Comparison of ENCODE assay signal across 1 cellular context in genomic region chr6:44245912-44246662, GRCh38.
TF ChIP-seq lines count a peak whose summit lies in the region.

No MANE protein-coding gene starts in this region.

TF ChIP-seq in HepG2, 621 proteins besides CTCF, POLR2A, EP300 and RAD21 (continues in another document):
- TF ChIP-seq JARID2 (CRISPR knock-in tag; IDR thresholded peaks at IDR 0.05; ENCODE audit: insufficient replicate concordance): peak; percentile 35
- peak; percentile 78 for TF ChIP-seq ZNF746 (CRISPR knock-in tag; IDR thresholded peaks at IDR 0.05)
- TF ChIP-seq ZNF17 (CRISPR knock-in tag; IDR thresholded peaks at IDR 0.05): no peak
- no peak for TF ChIP-seq PLSCR1 (CRISPR knock-in tag; IDR thresholded peaks at IDR 0.05; ENCODE audit: borderline replicate concordance)
- peak; percentile 95 for TF ChIP-seq ZGPAT (CRISPR knock-in tag; IDR thresholded peaks at IDR 0.05)
- peak; percentile 86 for TF ChIP-seq SNAI1 (CRISPR knock-in tag; IDR thresholded peaks at IDR 0.05; ENCODE audit: borderline replicate concordance)
- no peak; the same call in 1 of the 2 replicates for TF ChIP-seq ZNF589 (CRISPR knock-in tag; conservative IDR thresholded peaks at IDR 0.05)
- TF ChIP-seq SATB2 (CRISPR knock-in tag; IDR thresholded peaks at IDR 0.05): peak; percentile 23; the same call in 1 of the 2 replicates
- TF ChIP-seq ESRRA (CRISPR knock-in tag; IDR thresholded peaks at IDR 0.05; ENCODE audit: low read depth): no peak; the same call in 1 of the 2 replicates
- TF ChIP-seq ZNF20 (CRISPR knock-in tag; IDR thresholded peaks at IDR 0.05): 0 out of 2 replicates have a peak, but pooled peaks have one; percentile 85
- TF ChIP-seq CREB1 (IDR thresholded peaks at IDR 0.05): peak; percentile 66
- no peak for TF ChIP-seq CREB1 (CRISPR knock-in tag; IDR thresholded peaks at IDR 0.05)
- peak; percentile 74; the same call in 1 of the 2 replicates for TF ChIP-seq ZNF777 (CRISPR knock-in tag; IDR thresholded peaks at IDR 0.05)
- TF ChIP-seq DR1 (CRISPR knock-in tag; IDR thresholded peaks at IDR 0.05): no peak
- TF ChIP-seq ZNF446 (CRISPR knock-in tag; IDR thresholded peaks at IDR 0.05): no peak
- no peak for TF ChIP-seq MEIS1 (CRISPR knock-in tag; IDR thresholded peaks at IDR 0.05; ENCODE audit: borderline replicate concordance)
- TF ChIP-seq GTF2F1 (IDR thresholded peaks at IDR 0.05; ENCODE audit: low read length): peak; percentile 49; the same call in 1 of the 2 replicates
- no peak for TF ChIP-seq ZNF367 (CRISPR knock-in tag; IDR thresholded peaks at IDR 0.05; ENCODE audit: borderline replicate concordance)
- TF ChIP-seq IKZF1 (IDR thresholded peaks at IDR 0.05): no peak
- TF ChIP-seq LRRFIP1 (CRISPR knock-in tag; conservative IDR thresholded peaks at IDR 0.05): no peak
- no peak for TF ChIP-seq PAX8 (CRISPR knock-in tag; IDR thresholded peaks at IDR 0.05; ENCODE audit: borderline replicate concordance)
- no peak for TF ChIP-seq ATF7 (IDR thresholded peaks at IDR 0.05)
- no peak; the same call in 1 of the 2 replicates for TF ChIP-seq ATF7 (CRISPR knock-in tag; IDR thresholded peaks at IDR 0.05)
- TF ChIP-seq SCMH1 (CRISPR knock-in tag; IDR thresholded peaks at IDR 0.05; ENCODE audit: borderline replicate concordance): no peak
- TF ChIP-seq ZC3H4 (CRISPR knock-in tag; IDR thresholded peaks at IDR 0.05; ENCODE audit: borderline replicate concordance): peak; percentile 43; the same call in 1 of the 2 replicates
- TF ChIP-seq ZFX (CRISPR knock-in tag; IDR thresholded peaks at IDR 0.05; ENCODE audit: low read depth): peak; percentile 89
- peak; percentile 73 for TF ChIP-seq HOXD1 (CRISPR knock-in tag; IDR thresholded peaks at IDR 0.05)
- peak; percentile 32; the same call in 1 of the 2 replicates for TF ChIP-seq TOE1 (CRISPR knock-in tag; IDR thresholded peaks at IDR 0.05)
- TF ChIP-seq SRSF9 (IDR thresholded peaks at IDR 0.05; ENCODE audit: borderline replicate concordance, insufficient read depth, low read depth, low read length, poor library complexity, severe bottlenecking): no peak
- no peak for TF ChIP-seq ASH2L (IDR thresholded peaks at IDR 0.05; ENCODE audit: insufficient read length, low read depth, low read length)
- TF ChIP-seq SP4 (CRISPR knock-in tag; IDR thresholded peaks at IDR 0.05): peak; percentile 86
- no peak for TF ChIP-seq NFE2 (CRISPR knock-in tag; IDR thresholded peaks at IDR 0.05)
- TF ChIP-seq ZNF672 (CRISPR knock-in tag; IDR thresholded peaks at IDR 0.05): 0 out of 2 replicates have a peak, but pooled peaks have one; percentile 77
- TF ChIP-seq KLF9 (CRISPR knock-in tag; IDR thresholded peaks at IDR 0.05; ENCODE audit: low read depth): peak; percentile 87; the same call in 1 of the 2 replicates
- 0 out of 2 replicates have a peak, but pooled peaks have one; percentile 48 for TF ChIP-seq FOXM1 (CRISPR knock-in tag; IDR thresholded peaks at IDR 0.05)
- TF ChIP-seq ZNF792 (CRISPR knock-in tag; IDR thresholded peaks at IDR 0.05): peak; percentile 83
- TF ChIP-seq MBD4 (IDR thresholded peaks at IDR 0.05; ENCODE audit: borderline replicate concordance, low read length): no peak
- peak; percentile 90 for TF ChIP-seq REPIN1 (CRISPR knock-in tag; IDR thresholded peaks at IDR 0.05; ENCODE audit: borderline replicate concordance, low read depth)
- TF ChIP-seq DNMT1 (CRISPR knock-in tag; IDR thresholded peaks at IDR 0.05): no peak
- TF ChIP-seq KAT7 (CRISPR knock-in tag; IDR thresholded peaks at IDR 0.05; ENCODE audit: borderline replicate concordance): peak; percentile 82; the same call in 1 of the 2 replicates
- no peak; the same call in 1 of the 2 replicates for TF ChIP-seq PHF20 (CRISPR knock-in tag; IDR thresholded peaks at IDR 0.05)
- no peak; the same call in 1 of the 2 replicates for TF ChIP-seq ZNF710 (CRISPR knock-in tag; IDR thresholded peaks at IDR 0.05; ENCODE audit: borderline replicate concordance)
- no peak for TF ChIP-seq ZNF3 (CRISPR knock-in tag; IDR thresholded peaks at IDR 0.05)
- TF ChIP-seq AGO1 (IDR thresholded peaks at IDR 0.05; ENCODE audit: low read depth, low read length, poor library complexity, severe bottlenecking): no peak
- 0 out of 2 replicates have a peak, but pooled peaks have one; percentile 67 for TF ChIP-seq TEF (CRISPR knock-in tag; IDR thresholded peaks at IDR 0.05)
- TF ChIP-seq ZMYM4 (CRISPR knock-in tag; IDR thresholded peaks at IDR 0.05): peak; percentile 64
- 0 out of 2 replicates have a peak, but pooled peaks have one; percentile 64 for TF ChIP-seq ZNF557 (CRISPR knock-in tag; IDR thresholded peaks at IDR 0.05)
- TF ChIP-seq TSC22D2 (CRISPR knock-in tag; IDR thresholded peaks at IDR 0.05; ENCODE audit: borderline replicate concordance): no peak
- no peak; the same call in 1 of the 2 replicates for TF ChIP-seq SRY (CRISPR knock-in tag; IDR thresholded peaks at IDR 0.05)
- no peak for TF ChIP-seq PAWR (CRISPR knock-in tag; IDR thresholded peaks at IDR 0.05; ENCODE audit: borderline replicate concordance)
- TF ChIP-seq SMARCE1 (IDR thresholded peaks at IDR 0.05; ENCODE audit: borderline replicate concordance): no peak
- peak; percentile 35 for TF ChIP-seq ZNF264 (CRISPR knock-in tag; IDR thresholded peaks at IDR 0.05)
- TF ChIP-seq SP140L (CRISPR knock-in tag; IDR thresholded peaks at IDR 0.05; ENCODE audit: borderline replicate concordance): 0 out of 2 replicates have a peak, but pooled peaks have one; percentile 75
- peak; percentile 87 for TF ChIP-seq SAP130 (CRISPR knock-in tag; IDR thresholded peaks at IDR 0.05; ENCODE audit: low read depth)
- peak; percentile 43; the same call in 1 of the 2 replicates for TF ChIP-seq ZNF552 (CRISPR knock-in tag; IDR thresholded peaks at IDR 0.05; ENCODE audit: borderline replicate concordance)
- TF ChIP-seq ZNF510 (CRISPR knock-in tag; IDR thresholded peaks at IDR 0.05; ENCODE audit: low read depth): 0 out of 2 replicates have a peak, but pooled peaks have one; percentile 20
- TF ChIP-seq NBN (conservative IDR thresholded peaks at IDR 0.05): no peak
- TF ChIP-seq EED (CRISPR knock-in tag; IDR thresholded peaks at IDR 0.05): peak; percentile 7; the same call in 1 of the 2 replicates
- peak; percentile 70; the same call in 1 of the 2 replicates for TF ChIP-seq SNAPC4 (CRISPR knock-in tag; IDR thresholded peaks at IDR 0.05)
- TF ChIP-seq MYC (CRISPR knock-in tag; IDR thresholded peaks at IDR 0.05; ENCODE audit: borderline replicate concordance): peak; percentile 90
- no peak; the same call in 1 of the 2 replicates for TF ChIP-seq ATF6 (CRISPR knock-in tag; conservative IDR thresholded peaks at IDR 0.05)
- no peak; the same call in 1 of the 2 replicates for TF ChIP-seq ZNF652 (CRISPR knock-in tag; IDR thresholded peaks at IDR 0.05; ENCODE audit: borderline replicate concordance, low read depth)
- TF ChIP-seq NFYC (CRISPR knock-in tag; IDR thresholded peaks at IDR 0.05): peak; percentile 44
